1 cellular context compared by ENCODE assay signal in genomic region chr14:99512571-99513182, GRCh38.
TF ChIP-seq lines count a peak whose summit lies in the region.

No MANE protein-coding gene starts in this region.

TF ChIP-seq in HepG2, 621 proteins besides CTCF, POLR2A, EP300 and RAD21:
- TF ChIP-seq RBM22 (optimal IDR thresholded peaks at IDR 0.05; ENCODE audit: low read length) (peak; percentile 42), ZNF484 (CRISPR knock-in tag; IDR thresholded peaks at IDR 0.05; ENCODE audit: borderline replicate concordance, low read depth) (no peak)
